ENCODE assay signal across 8 cellular contexts in genomic region chr7:155003215-155003999, GRCh38. TPM values are rescaled to one million over a fixed set of nuclear protein-coding genes. Genes with fewer than 3 reads are reported as not detected.
DNase-seq lines count a peak whose midpoint lies in the region; ATAC-seq and TF ChIP-seq lines count a peak whose summit lies in the region.

No MANE protein-coding gene starts in this region.

- TF ChIP-seq CTCF in adrenal gland (IDR thresholded peaks at IDR 0.05) (peak in 2 of 6 experiments; percentile 31 to 52), progenitor cell of endocrine pancreas (IDR thresholded peaks at IDR 0.05; ENCODE audit: unreplicated experiment) (no peak), upper lobe of right lung (IDR thresholded peaks at IDR 0.05) (no peak)

- H3K36me3 ChIP-seq in H7 (replicated peaks; ENCODE audit: control insufficient read depth, insufficient read depth, low read length) (peaks cover 1% of the 10 kb centered on the region), MG63 (peaks cover 3% of the 10 kb centered on the region), adrenal gland (replicated peaks in 1 of 2) (no peaks in the 10 kb centered on the region), upper lobe of right lung (peaks cover 2% of the 10 kb centered on the region)

- H3K27me3 ChIP-seq in H7 (ENCODE audit: control insufficient read depth, insufficient read depth, low read length) (no peaks in the 10 kb centered on the region), MG63 (no peaks in the 10 kb centered on the region), adrenal gland (no peaks in the 10 kb centered on the region), upper lobe of right lung (no peaks in the 10 kb centered on the region)

- H3K9me3 ChIP-seq in MG63 (no peaks in the 10 kb centered on the region), adrenal gland (replicated peaks in 1 of 3) (no peaks in the 10 kb centered on the region), upper lobe of right lung (no peaks in the 10 kb centered on the region)

- H3K27ac Mint-ChIP-seq in progenitor cell of endocrine pancreas = peak overlapping the region; percentile 99

- 0 to 1% (median 1%) methylated on average over 1 to 89 of the region's 89 CpGs for WGBS in adrenal gland, 4 donors

- H3K9me3 Mint-ChIP-seq in progenitor cell of endocrine pancreas (ENCODE audit: low read depth) = no peaks in the 10 kb centered on the region

- intact Hi-C loops in adrenal gland (cut with DNase I) = no loop called here
- intact Hi-C loops in left cardiac atrium (cut with DNase I) = no loop called here
- intact Hi-C loops in upper lobe of right lung (cut with DNase I) = no loop called here

- TF ChIP-seq POLR2A in adrenal gland (IDR thresholded peaks at IDR 0.05) = peak; percentile 58 to 69

- DNase-seq in H7 (peak; percentile 98), MG63 (peak; percentile 65), T follicular helper cell (ENCODE audit: low read depth) (peak; percentile 77), adrenal gland (peak; percentile 77 to 86 (median 81)), left cardiac atrium (peak; percentile 84), progenitor cell of endocrine pancreas (ENCODE audit: low spot score, unreplicated experiment) (peak; percentile 80), upper lobe of right lung (peak; percentile 92)

- peaks cover 13 to 19% of the 10 kb centered on the region in 2 donors for H3K4me1 ChIP-seq in adrenal gland (replicated peaks in 1 of 2)
- peaks cover 17% of the 10 kb centered on the region for H3K4me1 ChIP-seq in upper lobe of right lung

- H3K27me3 Mint-ChIP-seq in progenitor cell of endocrine pancreas = no peaks in the 10 kb centered on the region

- peaks cover 6% of the 10 kb centered on the region for H3K4me1 Mint-ChIP-seq in progenitor cell of endocrine pancreas (ENCODE audit: low read depth)

- H3K4me3 ChIP-seq in GM08714 (ENCODE audit: low read length) (peak overlapping the region; percentile 95), H7 (ENCODE audit: insufficient read depth, low read depth, low read length) (peak overlapping the region; percentile 98), MG63 (peak overlapping the region; percentile 85), adrenal gland (peak overlapping the region; percentile 42 to 98 (median 64)), upper lobe of right lung (peak overlapping the region; percentile 88)

- peaks cover 6% of the 10 kb centered on the region for H3K36me3 Mint-ChIP-seq in progenitor cell of endocrine pancreas (ENCODE audit: insufficient read depth)

- H3K27ac ChIP-seq in adrenal gland (peak overlapping the region; percentile 47 to 93 (median 89)), upper lobe of right lung (peak overlapping the region; percentile 89)

- ATAC-seq in left cardiac atrium (peak; percentile 98), upper lobe of right lung (peak; percentile 97)

- peak overlapping the region; percentile 97 for H3K4me3 Mint-ChIP-seq in progenitor cell of endocrine pancreas (ENCODE audit: low read depth)

RNA-seq across cellular contexts. Expression of gene PAXIP1, which starts 0.5 kb away (rescaled TPM):
- 19.0 and 21.9 TPM in 2 replicates for total RNA-seq in H7 (2014; rRNA removed; shearing (Covaris generic))
- total RNA-seq in MG63 (2014; rRNA removed; shearing (Covaris generic); ENCODE audit: low replicate concordance) = 4.7 and 4.8 TPM in 2 replicates
- total RNA-seq in adrenal gland (10 to 100 TPM in 2 of 8 donors, 1 to 10 TPM in 6; 6.2 to 11.7 (median 8.3) TPM), left cardiac atrium (1 to 10 TPM; 7.9 to 8.7 TPM), progenitor cell of endocrine pancreas (26.4 and 27.7 TPM in 2 replicates), upper lobe of right lung (11.8 TPM)
- polyA plus RNA-seq in adrenal gland = 1 to 10 TPM; 4.1 to 7.8 (median 6.6) TPM

Comparison
In these comparisons a context has a peak if more than half of its experiments do, and no peak if none do; other contexts are left out.
1. Peak in every context shown above with its lines: DNase-seq, ATAC-seq, H3K4me3 ChIP-seq and H3K27ac ChIP-seq.